16 cellular contexts compared by ENCODE assay signal in the genomic region with DNA sequence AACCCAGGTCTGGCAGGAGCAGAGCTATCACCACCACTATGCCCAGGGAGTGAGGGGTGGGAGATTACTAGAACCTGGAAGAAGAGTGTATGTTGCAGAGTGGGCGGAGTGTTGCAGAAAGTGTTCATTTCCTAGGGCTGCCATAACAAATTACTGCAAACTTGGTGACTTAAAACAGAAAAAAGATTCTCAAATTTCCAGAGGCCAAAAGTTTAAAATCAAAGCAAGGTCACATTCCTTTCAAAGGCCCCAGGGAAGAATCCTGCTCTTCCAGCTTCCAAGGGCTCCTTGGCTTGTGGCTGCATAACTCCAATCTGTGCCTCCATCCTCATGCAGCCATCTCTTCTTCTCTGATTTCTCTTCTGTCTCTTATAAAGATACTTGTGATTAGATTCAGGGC. TPM values are rescaled to one million over a fixed set of nuclear protein-coding genes. Genes with fewer than 3 reads are reported as not detected.
DNase-seq lines count a peak whose midpoint lies in the region; ATAC-seq and TF ChIP-seq lines count a peak whose summit lies in the region.
"Had no signal": no experiment of that assay in that cellular context is flagged by ENCODE, and none has a peak within 500 bp of the region (broad histone marks: within the 10 kb centered on the region; RNA-seq: fewer than 3 reads in every experiment).

No MANE protein-coding gene starts in this region.

- H3K9me3 Mint-ChIP-seq in activated CD4-positive, alpha-beta T cell treated with anti-CD3 and anti-CD28 coated beads for 36 hours (ENCODE audit: low read depth): no peaks in the 10 kb centered on the region
- H3K9me3 Mint-ChIP-seq: CD8-positive, alpha-beta T cell had no signal

- no peak overlapping the region for H3K9ac ChIP-seq in mucosa of rectum (ENCODE audit: low read depth in 1 of 2, low read length in 2 of 2)

- H3K4me3 ChIP-seq in mucosa of rectum (ENCODE audit: low read length in 2 of 2) (peak overlapping the region in 1 of 2 donors; percentile 43), Peyer's patch (no peak overlapping the region), spleen (no peak overlapping the region)
- H3K4me3 ChIP-seq: HAP-1 had no signal

- intact Hi-C loops in activated CD4-positive, alpha-beta T cell treated with anti-CD3 and anti-CD28 coated beads for 36 hours (cut with DNase I, micrococcal nuclease): loop anchor here in 1 of 2 experiments (2.0 to 5.0 kb wide), 2 partner anchors 17 to 33 kb away; partner anchors contain the start of gene SPINK4
- intact Hi-C loops in spleen (cut with DNase I; ENCODE audit: low total_unique reads): no loop called here

- no peaks in the 10 kb centered on the region for H3K27me3 Mint-ChIP-seq in activated CD4-positive, alpha-beta T cell treated with anti-CD3 and anti-CD28 coated beads for 36 hours

- H3K36me3 ChIP-seq in mucosa of rectum (ENCODE audit: control insufficient read depth in 2 of 2, insufficient read depth in 2 of 2, low read length in 2 of 2) (no peaks in the 10 kb centered on the region), Peyer's patch (no peaks in the 10 kb centered on the region), spleen (no peaks in the 10 kb centered on the region)
- H3K36me3 ChIP-seq: HAP-1 had no signal

- POLR2A ChIA-PET in activated CD4-positive, alpha-beta T cell treated with anti-CD3 and anti-CD28 coated beads for 36 hours (lab: Charles Lee): no interaction called here

- H3K9me3 ChIP-seq in mucosa of rectum (ENCODE audit: control insufficient read depth in 2 of 2, low read length in 2 of 2) (no peaks in the 10 kb centered on the region), Peyer's patch (no peaks in the 10 kb centered on the region), spleen (no peaks in the 10 kb centered on the region)
- H3K9me3 ChIP-seq: HAP-1 had no signal

- no peak for TF ChIP-seq CTCF in Peyer's patch (IDR thresholded peaks at IDR 0.05)
- TF ChIP-seq CTCF in spleen (IDR thresholded peaks at IDR 0.05 in 8 of 11, conservative IDR thresholded peaks at IDR 0.05 in 3 of 11): no peak

- 90 to 100% (median 96%) methylated on average over 1 of the region's 1 CpG for WGBS in spleen, 5 donors

- peaks cover 11 to 15% of the 10 kb centered on the region in 2 donors for H3K4me1 ChIP-seq in mucosa of rectum (ENCODE audit: control insufficient read depth in 2 of 2, insufficient read depth in 2 of 2, low read length in 2 of 2)
- H3K4me1 ChIP-seq in Peyer's patch: peaks cover 0 to 9% (median 4%) of the 10 kb centered on the region in 4 donors
- H3K4me1 ChIP-seq in spleen: no peaks in the 10 kb centered on the region
- H3K4me1 ChIP-seq: HAP-1 had no signal

- H3K27me3 ChIP-seq in mucosa of rectum (ENCODE audit: control insufficient read depth in 2 of 2, insufficient read depth in 2 of 2, low read length in 2 of 2): no peaks in the 10 kb centered on the region
- H3K27me3 ChIP-seq in Peyer's patch: no peaks in the 10 kb centered on the region
- H3K27me3 ChIP-seq in spleen (replicated peaks in 1 of 7): no peaks in the 10 kb centered on the region

- H3K27ac Mint-ChIP-seq in activated CD4-positive, alpha-beta T cell treated with anti-CD3 and anti-CD28 coated beads for 36 hours: peak overlapping the region; percentile 55
- H3K27ac Mint-ChIP-seq: CD8-positive, alpha-beta T cell had no signal

- H3K4me1 Mint-ChIP-seq in activated CD4-positive, alpha-beta T cell treated with anti-CD3 and anti-CD28 coated beads for 36 hours: peaks cover 2% of the 10 kb centered on the region

- CTCF ChIA-PET in activated CD4-positive, alpha-beta T cell treated with anti-CD3 and anti-CD28 coated beads for 36 hours (lab: Charles Lee): no interaction called here

- H3K27ac ChIP-seq in mucosa of rectum (ENCODE audit: low read depth in 2 of 2, low read length in 2 of 2) (peak overlapping the region; percentile 35 to 61), Peyer's patch (peak overlapping the region in 1 of 4 donors; percentile 75), spleen (no peak overlapping the region)
- H3K27ac ChIP-seq: 22Rv1, HL-60 had no signal

- no peak for ATAC-seq in activated CD4-positive, alpha-beta T cell treated with anti-CD3 and anti-CD28 coated beads for 36 hours
- ATAC-seq in SK-N-SH treated with all-trans-retinoic acid at 6 μM for 48 hours (peak; percentile 71), HG03039 (IDR thresholded peaks at IDR 0.05; ENCODE audit: unreplicated experiment) (no peak)
- ATAC-seq: CD8-positive, alpha-beta T cell had no signal

- no peaks in the 10 kb centered on the region for H3K36me3 Mint-ChIP-seq in activated CD4-positive, alpha-beta T cell treated with anti-CD3 and anti-CD28 coated beads for 36 hours (ENCODE audit: low read depth)
- H3K36me3 Mint-ChIP-seq: CD14-positive monocyte; CD8-positive, alpha-beta T cell had no signal

- H3K4me3 Mint-ChIP-seq in activated CD4-positive, alpha-beta T cell treated with anti-CD3 and anti-CD28 coated beads for 36 hours: no peak overlapping the region
- H3K4me3 Mint-ChIP-seq: CD14-positive monocyte; CD8-positive, alpha-beta T cell had no signal

- no peak for TF ChIP-seq POLR2A in Peyer's patch (IDR thresholded peaks at IDR 0.05)
- TF ChIP-seq POLR2A in spleen (IDR thresholded peaks at IDR 0.05): no peak

- no peak for DNase-seq in activated CD4-positive, alpha-beta T cell treated with anti-CD3 and anti-CD28 coated beads for 36 hours
- DNase-seq in activated CD4-positive, alpha-beta T cell treated with anti-CD3 and anti-CD28 coated beads for 4 hours: no peak
- DNase-seq in Peyer's patch: no peak
- DNase-seq in spleen: no peak
- DNase-seq: CD8-positive, alpha-beta T cell; COR-L47 had no signal

TF ChIP-seq in SK-N-SH treated with all-trans-retinoic acid at 6 μM for 48 hours, 23 proteins besides CTCF, POLR2A, EP300 and RAD21 (continues in another document):
- TF ChIP-seq ZNF8 (CRISPR knock-in tag; IDR thresholded peaks at IDR 0.05) (no peak), TSHZ2 (CRISPR knock-in tag; IDR thresholded peaks at IDR 0.05) (no peak), POU6F1 (CRISPR knock-in tag; IDR thresholded peaks at IDR 0.05; ENCODE audit: borderline replicate concordance, low read depth) (no peak), ZFP30 (CRISPR knock-in tag; IDR thresholded peaks at IDR 0.05) (no peak), ZFP3 (CRISPR knock-in tag; IDR thresholded peaks at IDR 0.05) (no peak), ESRRG (CRISPR knock-in tag; IDR thresholded peaks at IDR 0.05) (no peak)

RNA-seq across cellular contexts. Expression of gene SPINK4, which starts 30.6 kb away (rescaled TPM):
- not detected for total RNA-seq in activated CD4-positive, alpha-beta T cell treated with anti-CD3 and anti-CD28 coated beads for 36 hours
- total RNA-seq in Peyer's patch: 100 to 1,000 TPM; 106 to 639 (median 276) TPM
- not detected for total RNA-seq in spleen
- under 1 TPM in 1 of 3 donors, not detected in 2; 0.67 TPM for polyA plus RNA-seq in spleen
- total RNA-seq: A673; CD8-positive, alpha-beta T cell; H1 had no signal
- polyA plus RNA-seq: BJ, CD14-positive monocyte, H1 had no signal

RNA-seq across cellular contexts. Expression of gene B4GALT1, which starts 42.3 kb away (rescaled TPM):
- 10 to 100 TPM; 44.5 to 47.1 TPM for total RNA-seq in activated CD4-positive, alpha-beta T cell treated with anti-CD3 and anti-CD28 coated beads for 36 hours
- total RNA-seq in Peyer's patch (10 to 100 TPM; 26.4 to 65.3 (median 44.1) TPM), spleen (100 to 1,000 TPM in 2 of 7 donors, 10 to 100 TPM in 5; 75.1 to 111 (median 91.4) TPM)
- 10 to 100 TPM; 18.1 to 29.5 (median 25.4) TPM for polyA plus RNA-seq in spleen

RNA-seq across cellular contexts. Expression of gene BAG1, which starts 55.1 kb away (rescaled TPM):
- 10 to 100 TPM; 47.9 to 65.8 TPM for total RNA-seq in activated CD4-positive, alpha-beta T cell treated with anti-CD3 and anti-CD28 coated beads for 36 hours
- 10 to 100 TPM; 36.2 to 61.1 (median 56.4) TPM for total RNA-seq in Peyer's patch
- total RNA-seq in spleen: 10 to 100 TPM; 49.9 to 91.8 (median 71.0) TPM
- 100 to 1,000 TPM in 1 of 3 donors, 10 to 100 TPM in 2; 57.3 to 102 (median 70.7) TPM for polyA plus RNA-seq in spleen

RNA-seq across cellular contexts. Expression of gene CHMP5, which starts 55.5 kb away (rescaled TPM):
- 100 to 1,000 TPM; 102 to 106 TPM for total RNA-seq in activated CD4-positive, alpha-beta T cell treated with anti-CD3 and anti-CD28 coated beads for 36 hours
- total RNA-seq in Peyer's patch (10 to 100 TPM; 42.9 to 78.8 (median 60.8) TPM), spleen (10 to 100 TPM; 43.6 to 56.7 (median 52.4) TPM)
- 10 to 100 TPM; 53.6 to 75.9 (median 59.0) TPM for polyA plus RNA-seq in spleen

Comparison
In these comparisons a context has a peak if more than half of its experiments do, and no peak if none do; other contexts are left out.
1. H3K27ac ChIP-seq: peak in mucosa of rectum (2 of 2); none in spleen (0 of 8).
2. RNA of gene SPINK4, which starts 30.6 kb away (total RNA-seq): 106 to 639 TPM in Peyer's patch; not detected in activated CD4-positive, alpha-beta T cell treated with anti-CD3 and anti-CD28 coated beads for 36 hours and not detected in spleen; every median in the first group is over 10 times any median in the second.